1 cellular context compared by ENCODE assay signal in the genomic region with DNA sequence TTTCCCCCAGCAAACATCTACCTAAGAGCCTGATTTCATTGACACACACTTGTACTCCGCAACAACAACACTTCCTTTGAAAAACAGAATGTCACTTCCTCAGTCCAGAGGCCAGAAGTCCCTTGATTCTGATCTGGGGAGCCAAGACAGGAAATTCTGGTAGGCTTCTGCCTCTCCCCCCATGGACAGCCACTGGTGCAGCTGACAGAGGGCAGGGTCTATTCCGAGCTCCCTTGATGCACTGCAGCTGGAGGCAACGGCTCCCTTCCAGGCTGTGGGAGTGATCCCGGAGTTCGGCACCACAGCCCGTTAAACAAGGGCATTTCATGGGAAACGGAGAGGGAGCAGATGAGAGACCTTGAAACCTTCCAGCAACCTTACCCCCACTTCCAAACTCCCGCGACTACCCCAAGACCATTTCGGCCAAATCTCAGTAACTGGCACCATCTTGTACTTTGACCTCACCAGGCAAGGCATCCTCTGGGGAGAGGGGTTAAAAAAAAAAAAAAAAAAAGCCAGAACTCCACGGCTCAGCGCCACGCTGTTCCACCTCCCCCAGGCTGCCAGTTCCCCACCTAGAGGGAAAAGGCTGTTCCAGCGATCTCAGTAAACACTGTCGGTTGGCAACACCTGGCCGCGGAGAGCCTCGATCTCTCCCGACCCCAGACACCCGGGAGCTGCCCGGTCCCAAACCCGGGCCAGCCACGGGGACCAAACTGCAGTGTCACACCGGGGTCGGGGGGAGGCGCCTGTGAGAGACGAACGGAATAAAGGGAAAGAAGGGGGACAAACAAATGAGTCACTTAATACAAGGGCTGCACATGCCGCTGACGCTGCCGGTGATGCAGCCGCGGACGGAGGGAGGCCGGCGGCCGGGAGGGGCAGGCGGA.
TF ChIP-seq lines count a peak whose summit lies in the region.

No MANE protein-coding gene starts in this region.

TF ChIP-seq in HepG2, 621 proteins besides CTCF, POLR2A, EP300 and RAD21 (continued from another document and continues in another):
- TF ChIP-seq, protein P1, sequence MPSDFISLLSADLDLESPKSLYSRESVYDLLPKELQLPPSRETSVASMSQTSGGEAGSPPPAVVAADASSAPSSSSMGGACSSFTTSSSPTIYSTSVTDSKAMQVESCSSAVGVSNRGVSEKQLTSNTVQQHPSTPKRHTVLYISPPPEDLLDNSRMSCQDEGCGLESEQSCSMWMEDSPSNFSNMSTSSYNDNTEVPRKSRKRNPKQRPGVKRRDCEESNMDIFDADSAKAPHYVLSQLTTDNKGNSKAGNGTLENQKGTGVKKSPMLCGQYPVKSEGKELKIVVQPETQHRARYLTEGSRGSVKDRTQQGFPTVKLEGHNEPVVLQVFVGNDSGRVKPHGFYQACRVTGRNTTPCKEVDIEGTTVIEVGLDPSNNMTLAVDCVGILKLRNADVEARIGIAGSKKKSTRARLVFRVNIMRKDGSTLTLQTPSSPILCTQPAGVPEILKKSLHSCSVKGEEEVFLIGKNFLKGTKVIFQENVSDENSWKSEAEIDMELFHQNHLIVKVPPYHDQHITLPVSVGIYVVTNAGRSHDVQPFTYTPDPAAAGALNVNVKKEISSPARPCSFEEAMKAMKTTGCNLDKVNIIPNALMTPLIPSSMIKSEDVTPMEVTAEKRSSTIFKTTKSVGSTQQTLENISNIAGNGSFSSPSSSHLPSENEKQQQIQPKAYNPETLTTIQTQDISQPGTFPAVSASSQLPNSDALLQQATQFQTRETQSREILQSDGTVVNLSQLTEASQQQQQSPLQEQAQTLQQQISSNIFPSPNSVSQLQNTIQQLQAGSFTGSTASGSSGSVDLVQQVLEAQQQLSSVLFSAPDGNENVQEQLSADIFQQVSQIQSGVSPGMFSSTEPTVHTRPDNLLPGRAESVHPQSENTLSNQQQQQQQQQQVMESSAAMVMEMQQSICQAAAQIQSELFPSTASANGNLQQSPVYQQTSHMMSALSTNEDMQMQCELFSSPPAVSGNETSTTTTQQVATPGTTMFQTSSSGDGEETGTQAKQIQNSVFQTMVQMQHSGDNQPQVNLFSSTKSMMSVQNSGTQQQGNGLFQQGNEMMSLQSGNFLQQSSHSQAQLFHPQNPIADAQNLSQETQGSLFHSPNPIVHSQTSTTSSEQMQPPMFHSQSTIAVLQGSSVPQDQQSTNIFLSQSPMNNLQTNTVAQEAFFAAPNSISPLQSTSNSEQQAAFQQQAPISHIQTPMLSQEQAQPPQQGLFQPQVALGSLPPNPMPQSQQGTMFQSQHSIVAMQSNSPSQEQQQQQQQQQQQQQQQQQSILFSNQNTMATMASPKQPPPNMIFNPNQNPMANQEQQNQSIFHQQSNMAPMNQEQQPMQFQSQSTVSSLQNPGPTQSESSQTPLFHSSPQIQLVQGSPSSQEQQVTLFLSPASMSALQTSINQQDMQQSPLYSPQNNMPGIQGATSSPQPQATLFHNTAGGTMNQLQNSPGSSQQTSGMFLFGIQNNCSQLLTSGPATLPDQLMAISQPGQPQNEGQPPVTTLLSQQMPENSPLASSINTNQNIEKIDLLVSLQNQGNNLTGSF (CRISPR knock-in tag; IDR thresholded peaks at IDR 0.05) = no peak
- peak; percentile 61; the same call in 1 of the 2 replicates for TF ChIP-seq ZNF761 (CRISPR knock-in tag; conservative IDR thresholded peaks at IDR 0.05)
- TF ChIP-seq, protein P2, sequence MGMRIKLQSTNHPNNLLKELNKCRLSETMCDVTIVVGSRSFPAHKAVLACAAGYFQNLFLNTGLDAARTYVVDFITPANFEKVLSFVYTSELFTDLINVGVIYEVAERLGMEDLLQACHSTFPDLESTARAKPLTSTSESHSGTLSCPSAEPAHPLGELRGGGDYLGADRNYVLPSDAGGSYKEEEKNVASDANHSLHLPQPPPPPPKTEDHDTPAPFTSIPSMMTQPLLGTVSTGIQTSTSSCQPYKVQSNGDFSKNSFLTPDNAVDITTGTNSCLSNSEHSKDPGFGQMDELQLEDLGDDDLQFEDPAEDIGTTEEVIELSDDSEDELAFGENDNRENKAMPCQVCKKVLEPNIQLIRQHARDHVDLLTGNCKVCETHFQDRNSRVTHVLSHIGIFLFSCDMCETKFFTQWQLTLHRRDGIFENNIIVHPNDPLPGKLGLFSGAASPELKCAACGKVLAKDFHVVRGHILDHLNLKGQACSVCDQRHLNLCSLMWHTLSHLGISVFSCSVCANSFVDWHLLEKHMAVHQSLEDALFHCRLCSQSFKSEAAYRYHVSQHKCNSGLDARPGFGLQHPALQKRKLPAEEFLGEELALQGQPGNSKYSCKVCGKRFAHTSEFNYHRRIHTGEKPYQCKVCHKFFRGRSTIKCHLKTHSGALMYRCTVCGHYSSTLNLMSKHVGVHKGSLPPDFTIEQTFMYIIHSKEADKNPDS (CRISPR knock-in tag; IDR thresholded peaks at IDR 0.05) = no peak
- TF ChIP-seq ZNF124 (CRISPR knock-in tag; IDR thresholded peaks at IDR 0.05) = 0 out of 2 replicates have a peak, but pooled peaks have one; percentile 24
- TF ChIP-seq MAFK (conservative IDR thresholded peaks at IDR 0.05 in 1 of 2, IDR thresholded peaks at IDR 0.05 in 1 of 2; ENCODE audit: low read length in 2 of 2) = no peak
- TF ChIP-seq HMGA1 (CRISPR knock-in tag; conservative IDR thresholded peaks at IDR 0.05) = no peak
- peak; percentile 77; the same call in 1 of the 2 replicates for TF ChIP-seq ZMYM2 (CRISPR knock-in tag; IDR thresholded peaks at IDR 0.05)
- 0 out of 2 replicates have a peak, but pooled peaks have one; percentile 63 for TF ChIP-seq ZNF547 (CRISPR knock-in tag; IDR thresholded peaks at IDR 0.05)
- no peak; the same call in 1 of the 2 replicates for TF ChIP-seq ZSCAN21 (CRISPR knock-in tag; IDR thresholded peaks at IDR 0.05; ENCODE audit: borderline replicate concordance)
- TF ChIP-seq ZNF317 (CRISPR knock-in tag; IDR thresholded peaks at IDR 0.05) = peak; percentile 59; the same call in 1 of the 2 replicates
- no peak for TF ChIP-seq RBAK (CRISPR knock-in tag; IDR thresholded peaks at IDR 0.05)
- TF ChIP-seq ZFP36L1 (CRISPR knock-in tag; IDR thresholded peaks at IDR 0.05) = no peak
- no peak for TF ChIP-seq SETDB1 (CRISPR knock-in tag; IDR thresholded peaks at IDR 0.05; ENCODE audit: borderline replicate concordance)
- TF ChIP-seq ZC3H13 (CRISPR knock-in tag; IDR thresholded peaks at IDR 0.05) = no peak
- no peak for TF ChIP-seq ZNF484 (CRISPR knock-in tag; IDR thresholded peaks at IDR 0.05; ENCODE audit: borderline replicate concordance, low read depth)
- 0 out of 2 replicates have a peak, but pooled peaks have one; percentile 30 for TF ChIP-seq ZNF44 (CRISPR knock-in tag; IDR thresholded peaks at IDR 0.05)
- no peak for TF ChIP-seq NR3C1 (CRISPR knock-in tag; IDR thresholded peaks at IDR 0.05)
- 0 out of 2 replicates have a peak, but pooled peaks have one; percentile 13 for TF ChIP-seq ZNF564 (CRISPR knock-in tag; IDR thresholded peaks at IDR 0.05)
- TF ChIP-seq REXO4 (CRISPR knock-in tag; IDR thresholded peaks at IDR 0.05; ENCODE audit: borderline replicate concordance) = no peak
- no peak for TF ChIP-seq SIX4 (CRISPR knock-in tag; IDR thresholded peaks at IDR 0.05)
- TF ChIP-seq ZBTB21 (CRISPR knock-in tag; IDR thresholded peaks at IDR 0.05) = no peak
- TF ChIP-seq, protein P3, sequence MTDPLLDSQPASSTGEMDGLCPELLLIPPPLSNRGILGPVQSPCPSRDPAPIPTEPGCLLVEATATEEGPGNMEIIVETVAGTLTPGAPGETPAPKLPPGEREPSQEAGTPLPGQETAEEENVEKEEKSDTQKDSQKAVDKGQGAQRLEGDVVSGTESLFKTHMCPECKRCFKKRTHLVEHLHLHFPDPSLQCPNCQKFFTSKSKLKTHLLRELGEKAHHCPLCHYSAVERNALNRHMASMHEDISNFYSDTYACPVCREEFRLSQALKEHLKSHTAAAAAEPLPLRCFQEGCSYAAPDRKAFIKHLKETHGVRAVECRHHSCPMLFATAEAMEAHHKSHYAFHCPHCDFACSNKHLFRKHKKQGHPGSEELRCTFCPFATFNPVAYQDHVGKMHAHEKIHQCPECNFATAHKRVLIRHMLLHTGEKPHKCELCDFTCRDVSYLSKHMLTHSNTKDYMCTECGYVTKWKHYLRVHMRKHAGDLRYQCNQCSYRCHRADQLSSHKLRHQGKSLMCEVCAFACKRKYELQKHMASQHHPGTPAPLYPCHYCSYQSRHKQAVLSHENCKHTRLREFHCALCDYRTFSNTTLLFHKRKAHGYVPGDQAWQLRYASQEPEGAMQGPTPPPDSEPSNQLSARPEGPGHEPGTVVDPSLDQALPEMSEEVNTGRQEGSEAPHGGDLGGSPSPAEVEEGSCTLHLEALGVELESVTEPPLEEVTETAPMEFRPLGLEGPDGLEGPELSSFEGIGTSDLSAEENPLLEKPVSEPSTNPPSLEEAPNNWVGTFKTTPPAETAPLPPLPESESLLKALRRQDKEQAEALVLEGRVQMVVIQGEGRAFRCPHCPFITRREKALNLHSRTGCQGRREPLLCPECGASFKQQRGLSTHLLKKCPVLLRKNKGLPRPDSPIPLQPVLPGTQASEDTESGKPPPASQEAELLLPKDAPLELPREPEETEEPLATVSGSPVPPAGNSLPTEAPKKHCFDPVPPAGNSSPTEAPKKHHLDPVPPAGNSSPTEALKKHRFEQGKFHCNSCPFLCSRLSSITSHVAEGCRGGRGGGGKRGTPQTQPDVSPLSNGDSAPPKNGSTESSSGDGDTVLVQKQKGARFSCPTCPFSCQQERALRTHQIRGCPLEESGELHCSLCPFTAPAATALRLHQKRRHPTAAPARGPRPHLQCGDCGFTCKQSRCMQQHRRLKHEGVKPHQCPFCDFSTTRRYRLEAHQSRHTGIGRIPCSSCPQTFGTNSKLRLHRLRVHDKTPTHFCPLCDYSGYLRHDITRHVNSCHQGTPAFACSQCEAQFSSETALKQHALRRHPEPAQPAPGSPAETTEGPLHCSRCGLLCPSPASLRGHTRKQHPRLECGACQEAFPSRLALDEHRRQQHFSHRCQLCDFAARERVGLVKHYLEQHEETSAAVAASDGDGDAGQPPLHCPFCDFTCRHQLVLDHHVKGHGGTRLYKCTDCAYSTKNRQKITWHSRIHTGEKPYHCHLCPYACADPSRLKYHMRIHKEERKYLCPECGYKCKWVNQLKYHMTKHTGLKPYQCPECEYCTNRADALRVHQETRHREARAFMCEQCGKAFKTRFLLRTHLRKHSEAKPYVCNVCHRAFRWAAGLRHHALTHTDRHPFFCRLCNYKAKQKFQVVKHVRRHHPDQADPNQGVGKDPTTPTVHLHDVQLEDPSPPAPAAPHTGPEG (CRISPR knock-in tag; IDR thresholded peaks at IDR 0.05) = no peak
- TF ChIP-seq, protein P4, sequence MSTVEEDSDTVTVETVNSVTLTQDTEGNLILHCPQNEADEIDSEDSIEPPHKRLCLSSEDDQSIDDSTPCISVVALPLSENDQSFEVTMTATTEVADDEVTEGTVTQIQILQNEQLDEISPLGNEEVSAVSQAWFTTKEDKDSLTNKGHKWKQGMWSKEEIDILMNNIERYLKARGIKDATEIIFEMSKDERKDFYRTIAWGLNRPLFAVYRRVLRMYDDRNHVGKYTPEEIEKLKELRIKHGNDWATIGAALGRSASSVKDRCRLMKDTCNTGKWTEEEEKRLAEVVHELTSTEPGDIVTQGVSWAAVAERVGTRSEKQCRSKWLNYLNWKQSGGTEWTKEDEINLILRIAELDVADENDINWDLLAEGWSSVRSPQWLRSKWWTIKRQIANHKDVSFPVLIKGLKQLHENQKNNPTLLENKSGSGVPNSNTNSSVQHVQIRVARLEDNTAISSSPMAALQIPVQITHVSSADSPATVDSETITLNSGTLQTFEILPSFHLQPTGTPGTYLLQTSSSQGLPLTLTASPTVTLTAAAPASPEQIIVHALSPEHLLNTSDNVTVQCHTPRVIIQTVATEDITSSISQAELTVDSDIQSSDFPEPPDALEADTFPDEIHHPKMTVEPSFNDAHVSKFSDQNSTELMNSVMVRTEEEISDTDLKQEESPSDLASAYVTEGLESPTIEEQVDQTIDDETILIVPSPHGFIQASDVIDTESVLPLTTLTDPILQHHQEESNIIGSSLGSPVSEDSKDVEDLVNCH (CRISPR knock-in tag; IDR thresholded peaks at IDR 0.05) = no peak
- no peak for TF ChIP-seq MATR3 (CRISPR knock-in tag; IDR thresholded peaks at IDR 0.05)
- TF ChIP-seq ZNF350 (CRISPR knock-in tag; IDR thresholded peaks at IDR 0.05; ENCODE audit: borderline replicate concordance, low read depth) = peak; percentile 72; the same call in 1 of the 2 replicates
- TF ChIP-seq, protein P5, sequence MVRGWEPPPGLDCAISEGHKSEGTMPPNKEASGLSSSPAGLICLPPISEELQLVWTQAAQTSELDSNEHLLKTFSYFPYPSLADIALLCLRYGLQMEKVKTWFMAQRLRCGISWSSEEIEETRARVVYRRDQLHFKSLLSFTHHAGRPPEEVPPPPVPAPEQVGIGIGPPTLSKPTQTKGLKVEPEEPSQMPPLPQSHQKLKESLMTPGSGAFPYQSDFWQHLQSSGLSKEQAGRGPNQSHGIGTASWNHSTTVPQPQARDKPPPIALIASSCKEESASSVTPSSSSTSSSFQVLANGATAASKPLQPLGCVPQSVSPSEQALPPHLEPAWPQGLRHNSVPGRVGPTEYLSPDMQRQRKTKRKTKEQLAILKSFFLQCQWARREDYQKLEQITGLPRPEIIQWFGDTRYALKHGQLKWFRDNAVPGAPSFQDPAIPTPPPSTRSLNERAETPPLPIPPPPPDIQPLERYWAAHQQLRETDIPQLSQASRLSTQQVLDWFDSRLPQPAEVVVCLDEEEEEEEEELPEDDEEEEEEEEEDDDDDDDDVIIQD (CRISPR knock-in tag; IDR thresholded peaks at IDR 0.05; ENCODE audit: low read depth) = no peak
- TF ChIP-seq ZNF12 (CRISPR knock-in tag; IDR thresholded peaks at IDR 0.05) = no peak
- peak; percentile 80; the same call in 1 of the 2 replicates for TF ChIP-seq FOXC1 (CRISPR knock-in tag; IDR thresholded peaks at IDR 0.05; ENCODE audit: borderline replicate concordance)
- TF ChIP-seq, protein P6, sequence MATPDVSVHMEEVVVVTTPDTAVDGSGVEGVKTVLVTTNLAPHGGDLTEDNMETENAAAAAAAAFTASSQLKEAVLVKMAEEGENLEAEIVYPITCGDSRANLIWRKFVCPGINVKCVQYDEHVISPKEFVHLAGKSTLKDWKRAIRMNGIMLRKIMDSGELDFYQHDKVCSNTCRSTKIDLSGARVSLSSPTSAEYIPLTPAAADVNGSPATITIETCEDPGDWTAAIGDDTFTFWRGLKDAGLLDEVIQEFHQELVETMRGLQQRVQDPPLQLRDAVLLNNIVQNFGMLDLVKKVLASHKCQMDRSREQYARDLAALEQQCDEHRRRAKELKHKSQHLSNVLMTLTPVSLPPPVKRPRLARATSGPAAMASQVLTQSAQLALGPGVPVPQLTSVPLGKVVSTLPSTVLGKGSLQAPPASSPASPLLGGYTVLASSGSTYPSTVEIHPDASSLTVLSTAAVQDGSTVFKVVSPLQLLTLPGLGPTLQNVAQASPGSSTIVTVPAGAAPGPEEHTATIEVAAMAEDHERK (CRISPR knock-in tag; IDR thresholded peaks at IDR 0.05; ENCODE audit: low read depth) = no peak
